ENCODE assay signal across 11 cellular contexts in the genomic region with DNA sequence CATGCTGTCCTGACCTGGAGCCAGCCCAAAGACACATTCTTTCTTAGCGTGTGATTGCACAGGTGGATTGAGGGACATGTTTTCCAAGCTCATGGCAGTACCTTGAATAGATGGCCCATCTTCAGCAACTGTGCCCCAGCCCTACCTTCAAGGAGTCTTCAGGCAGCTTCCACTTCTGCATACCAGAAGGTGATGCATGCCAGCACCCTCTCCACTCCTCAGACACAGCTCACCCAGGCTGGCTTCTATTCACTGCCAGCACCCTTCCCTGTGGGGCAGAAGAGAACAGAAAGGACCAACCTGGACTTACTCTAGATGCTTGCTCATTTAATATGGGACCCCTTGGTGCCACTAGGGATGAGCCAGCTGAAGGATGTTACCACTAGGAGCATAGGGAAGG.
"Had no signal": no experiment of that assay in that cellular context is flagged by ENCODE, and none has a peak within 500 bp of the region (broad histone marks: within the 10 kb centered on the region; RNA-seq: fewer than 3 reads in every experiment).

No MANE protein-coding gene starts in this region.

- H3K9me3 ChIP-seq: HAP-1 had no signal

- FAIRE-seq: H1, H54 had no signal

- H3K4me2 ChIP-seq: GM23338 had no signal

- H3K36me3 ChIP-seq: HAP-1 had no signal

- ATAC-seq: GM23338, HCT116 had no signal

- H3K4me1 ChIP-seq: HAP-1 had no signal

- H3K27ac ChIP-seq: GM23248 had no signal

- H3K4me3 ChIP-seq: GM23248, GM23338, HAP-1 had no signal

- H2AFZ ChIP-seq: GM23248, GM23338 had no signal

- DNase-seq: GM23248, GOT3, H7, H9, HCEC 1CT, HFFc6 had no signal

- H3K9ac ChIP-seq: GM23248 had no signal
